In the genomic region with DNA sequence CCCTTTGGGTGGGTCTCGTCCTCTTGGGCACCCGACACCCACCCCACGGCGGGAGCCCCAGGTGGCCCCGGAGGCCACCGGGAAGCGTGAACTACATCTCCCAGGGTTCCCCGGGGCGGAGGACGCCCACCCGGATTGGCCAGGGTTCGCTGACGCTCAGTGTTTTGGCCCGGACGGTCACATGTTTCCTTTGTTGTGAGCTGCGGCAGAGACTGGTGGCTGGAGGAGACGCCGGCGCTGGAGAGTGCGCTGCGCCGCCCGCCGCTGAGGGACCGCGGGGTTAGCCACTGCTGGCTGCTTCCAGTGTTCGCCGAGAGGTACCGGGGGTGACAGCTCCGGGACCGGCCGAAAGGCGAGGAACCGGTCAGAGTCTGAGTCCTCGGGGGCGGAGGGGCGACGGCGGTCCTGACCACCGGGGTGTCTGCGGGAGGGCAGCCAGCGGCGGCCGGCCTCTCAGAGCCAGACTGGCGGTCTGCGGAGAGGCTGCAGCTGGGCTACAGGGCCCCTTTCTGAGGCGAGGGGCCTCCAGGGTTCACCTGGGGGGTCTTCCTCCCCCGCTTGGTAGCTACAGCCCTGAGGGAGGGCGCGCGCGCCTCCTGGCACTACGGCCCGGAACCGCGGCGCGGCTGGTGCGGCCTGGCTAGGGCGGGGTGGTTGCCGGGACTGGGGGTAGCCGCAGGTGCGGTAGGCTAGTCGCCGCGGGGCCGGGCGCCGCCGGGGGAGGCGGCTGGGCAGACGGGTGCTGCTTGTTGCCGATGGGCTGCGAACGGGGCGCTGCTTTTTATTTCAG, we compare ENCODE assay signal across 1 cellular context.
TF ChIP-seq lines count a peak whose summit lies in the region.

KLHL24 (plus strand) TSS at position 193 of the 790 bp plus-strand sequence. CDS start 14,734 bp downstream, outside the sequence.

TF ChIP-seq in H1, 55 proteins besides CTCF, POLR2A, EP300 and RAD21:
- TF ChIP-seq TAF7 (optimal IDR thresholded peaks at IDR 0.05; ENCODE audit: borderline replicate concordance, low read depth, low read length): peak; percentile 49
- TF ChIP-seq SP1 (IDR thresholded peaks at IDR 0.05; ENCODE audit: low read depth, low read length): no peak
- TF ChIP-seq TAF1 (IDR thresholded peaks at IDR 0.05; ENCODE audit: low read depth, low read length): peak; percentile 92
- TF ChIP-seq SIX5 (IDR thresholded peaks at IDR 0.05; ENCODE audit: low read depth, low read length): peak; percentile 73
- TF ChIP-seq MAFK (IDR thresholded peaks at IDR 0.05; ENCODE audit: low read depth, low read length): no peak
- TF ChIP-seq CHD1 (IDR thresholded peaks at IDR 0.05; ENCODE audit: low read depth, low read length): no peak
- TF ChIP-seq SIRT6 (IDR thresholded peaks at IDR 0.05; ENCODE audit: low read length): no peak
- TF ChIP-seq SP4 (IDR thresholded peaks at IDR 0.05; ENCODE audit: low read length): no peak
- peak; percentile 76 for TF ChIP-seq TBP (IDR thresholded peaks at IDR 0.05; ENCODE audit: low read depth, low read length)
- TF ChIP-seq BCL11A (IDR thresholded peaks at IDR 0.05; ENCODE audit: low read depth in 2 of 2, low read length in 2 of 2): no peak
- TF ChIP-seq RNF2 (IDR thresholded peaks at IDR 0.05; ENCODE audit: borderline replicate concordance, low read depth, low read length, missing control alignments, poor library complexity, severe bottlenecking): no peak
- 0 out of 4 replicates have a peak, but pooled peaks of 1 of the 2 experiments have one; percentile 24 for TF ChIP-seq HDAC2 (IDR thresholded peaks at IDR 0.05; ENCODE audit: borderline replicate concordance in 1 of 2, low read depth in 2 of 2, low read length in 2 of 2)
- TF ChIP-seq, protein P1, sequence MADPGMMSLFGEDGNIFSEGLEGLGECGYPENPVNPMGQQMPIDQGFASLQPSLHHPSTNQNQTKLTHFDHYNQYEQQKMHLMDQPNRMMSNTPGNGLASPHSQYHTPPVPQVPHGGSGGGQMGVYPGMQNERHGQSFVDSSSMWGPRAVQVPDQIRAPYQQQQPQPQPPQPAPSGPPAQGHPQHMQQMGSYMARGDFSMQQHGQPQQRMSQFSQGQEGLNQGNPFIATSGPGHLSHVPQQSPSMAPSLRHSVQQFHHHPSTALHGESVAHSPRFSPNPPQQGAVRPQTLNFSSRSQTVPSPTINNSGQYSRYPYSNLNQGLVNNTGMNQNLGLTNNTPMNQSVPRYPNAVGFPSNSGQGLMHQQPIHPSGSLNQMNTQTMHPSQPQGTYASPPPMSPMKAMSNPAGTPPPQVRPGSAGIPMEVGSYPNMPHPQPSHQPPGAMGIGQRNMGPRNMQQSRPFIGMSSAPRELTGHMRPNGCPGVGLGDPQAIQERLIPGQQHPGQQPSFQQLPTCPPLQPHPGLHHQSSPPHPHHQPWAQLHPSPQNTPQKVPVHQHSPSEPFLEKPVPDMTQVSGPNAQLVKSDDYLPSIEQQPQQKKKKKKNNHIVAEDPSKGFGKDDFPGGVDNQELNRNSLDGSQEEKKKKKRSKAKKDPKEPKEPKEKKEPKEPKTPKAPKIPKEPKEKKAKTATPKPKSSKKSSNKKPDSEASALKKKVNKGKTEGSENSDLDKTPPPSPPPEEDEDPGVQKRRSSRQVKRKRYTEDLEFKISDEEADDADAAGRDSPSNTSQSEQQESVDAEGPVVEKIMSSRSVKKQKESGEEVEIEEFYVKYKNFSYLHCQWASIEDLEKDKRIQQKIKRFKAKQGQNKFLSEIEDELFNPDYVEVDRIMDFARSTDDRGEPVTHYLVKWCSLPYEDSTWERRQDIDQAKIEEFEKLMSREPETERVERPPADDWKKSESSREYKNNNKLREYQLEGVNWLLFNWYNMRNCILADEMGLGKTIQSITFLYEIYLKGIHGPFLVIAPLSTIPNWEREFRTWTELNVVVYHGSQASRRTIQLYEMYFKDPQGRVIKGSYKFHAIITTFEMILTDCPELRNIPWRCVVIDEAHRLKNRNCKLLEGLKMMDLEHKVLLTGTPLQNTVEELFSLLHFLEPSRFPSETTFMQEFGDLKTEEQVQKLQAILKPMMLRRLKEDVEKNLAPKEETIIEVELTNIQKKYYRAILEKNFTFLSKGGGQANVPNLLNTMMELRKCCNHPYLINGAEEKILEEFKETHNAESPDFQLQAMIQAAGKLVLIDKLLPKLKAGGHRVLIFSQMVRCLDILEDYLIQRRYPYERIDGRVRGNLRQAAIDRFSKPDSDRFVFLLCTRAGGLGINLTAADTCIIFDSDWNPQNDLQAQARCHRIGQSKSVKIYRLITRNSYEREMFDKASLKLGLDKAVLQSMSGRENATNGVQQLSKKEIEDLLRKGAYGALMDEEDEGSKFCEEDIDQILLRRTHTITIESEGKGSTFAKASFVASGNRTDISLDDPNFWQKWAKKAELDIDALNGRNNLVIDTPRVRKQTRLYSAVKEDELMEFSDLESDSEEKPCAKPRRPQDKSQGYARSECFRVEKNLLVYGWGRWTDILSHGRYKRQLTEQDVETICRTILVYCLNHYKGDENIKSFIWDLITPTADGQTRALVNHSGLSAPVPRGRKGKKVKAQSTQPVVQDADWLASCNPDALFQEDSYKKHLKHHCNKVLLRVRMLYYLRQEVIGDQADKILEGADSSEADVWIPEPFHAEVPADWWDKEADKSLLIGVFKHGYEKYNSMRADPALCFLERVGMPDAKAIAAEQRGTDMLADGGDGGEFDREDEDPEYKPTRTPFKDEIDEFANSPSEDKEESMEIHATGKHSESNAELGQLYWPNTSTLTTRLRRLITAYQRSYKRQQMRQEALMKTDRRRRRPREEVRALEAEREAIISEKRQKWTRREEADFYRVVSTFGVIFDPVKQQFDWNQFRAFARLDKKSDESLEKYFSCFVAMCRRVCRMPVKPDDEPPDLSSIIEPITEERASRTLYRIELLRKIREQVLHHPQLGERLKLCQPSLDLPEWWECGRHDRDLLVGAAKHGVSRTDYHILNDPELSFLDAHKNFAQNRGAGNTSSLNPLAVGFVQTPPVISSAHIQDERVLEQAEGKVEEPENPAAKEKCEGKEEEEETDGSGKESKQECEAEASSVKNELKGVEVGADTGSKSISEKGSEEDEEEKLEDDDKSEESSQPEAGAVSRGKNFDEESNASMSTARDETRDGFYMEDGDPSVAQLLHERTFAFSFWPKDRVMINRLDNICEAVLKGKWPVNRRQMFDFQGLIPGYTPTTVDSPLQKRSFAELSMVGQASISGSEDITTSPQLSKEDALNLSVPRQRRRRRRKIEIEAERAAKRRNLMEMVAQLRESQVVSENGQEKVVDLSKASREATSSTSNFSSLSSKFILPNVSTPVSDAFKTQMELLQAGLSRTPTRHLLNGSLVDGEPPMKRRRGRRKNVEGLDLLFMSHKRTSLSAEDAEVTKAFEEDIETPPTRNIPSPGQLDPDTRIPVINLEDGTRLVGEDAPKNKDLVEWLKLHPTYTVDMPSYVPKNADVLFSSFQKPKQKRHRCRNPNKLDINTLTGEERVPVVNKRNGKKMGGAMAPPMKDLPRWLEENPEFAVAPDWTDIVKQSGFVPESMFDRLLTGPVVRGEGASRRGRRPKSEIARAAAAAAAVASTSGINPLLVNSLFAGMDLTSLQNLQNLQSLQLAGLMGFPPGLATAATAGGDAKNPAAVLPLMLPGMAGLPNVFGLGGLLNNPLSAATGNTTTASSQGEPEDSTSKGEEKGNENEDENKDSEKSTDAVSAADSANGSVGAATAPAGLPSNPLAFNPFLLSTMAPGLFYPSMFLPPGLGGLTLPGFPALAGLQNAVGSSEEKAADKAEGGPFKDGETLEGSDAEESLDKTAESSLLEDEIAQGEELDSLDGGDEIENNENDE (IDR thresholded peaks at IDR 0.05; ENCODE audit: insufficient replicate concordance, low read length): no peak
- TF ChIP-seq, protein P2, sequence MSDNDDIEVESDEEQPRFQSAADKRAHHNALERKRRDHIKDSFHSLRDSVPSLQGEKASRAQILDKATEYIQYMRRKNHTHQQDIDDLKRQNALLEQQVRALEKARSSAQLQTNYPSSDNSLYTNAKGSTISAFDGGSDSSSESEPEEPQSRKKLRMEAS (IDR thresholded peaks at IDR 0.05): peak; percentile 72
- no peak for TF ChIP-seq KDM1A (IDR thresholded peaks at IDR 0.05; ENCODE audit: borderline replicate concordance, low read length)
- peak; percentile 73 for TF ChIP-seq KDM4A (IDR thresholded peaks at IDR 0.05; ENCODE audit: low read depth, low read length, severe bottlenecking)
- TF ChIP-seq PHF8 (conservative IDR thresholded peaks at IDR 0.05; ENCODE audit: low read depth, low read length): peak; percentile 79
- TF ChIP-seq CREB1 (IDR thresholded peaks at IDR 0.05): peak; percentile 73; the same call in 1 of the 2 replicates
- 0 out of 2 replicates have a peak, but pooled peaks have one; percentile 12 for TF ChIP-seq YY1 (IDR thresholded peaks at IDR 0.05; ENCODE audit: low read depth, low read length)
- TF ChIP-seq BACH1 (IDR thresholded peaks at IDR 0.05; ENCODE audit: low read length): no peak
- TF ChIP-seq RBBP5 (IDR thresholded peaks at IDR 0.05; ENCODE audit: borderline replicate concordance, low read depth, low read length): no peak; the same call in 1 of the 2 replicates
- TF ChIP-seq SIN3A (conservative IDR thresholded peaks at IDR 0.05 in 1 of 2, IDR thresholded peaks at IDR 0.05 in 1 of 2; ENCODE audit: low read depth in 1 of 2, low read length in 2 of 2): peak; percentile 39 to 87; a peak in 2 of 4 replicates
- TF ChIP-seq CEBPB (IDR thresholded peaks at IDR 0.05; ENCODE audit: low read depth, low read length): no peak
- peak; percentile 57 for TF ChIP-seq ASH2L (IDR thresholded peaks at IDR 0.05; ENCODE audit: low read length)
- no peak for TF ChIP-seq SP2 (IDR thresholded peaks at IDR 0.05; ENCODE audit: low read length)
- no peak for TF ChIP-seq GTF2F1 (IDR thresholded peaks at IDR 0.05; ENCODE audit: borderline replicate concordance, low read depth, low read length)
- TF ChIP-seq, protein P3, sequence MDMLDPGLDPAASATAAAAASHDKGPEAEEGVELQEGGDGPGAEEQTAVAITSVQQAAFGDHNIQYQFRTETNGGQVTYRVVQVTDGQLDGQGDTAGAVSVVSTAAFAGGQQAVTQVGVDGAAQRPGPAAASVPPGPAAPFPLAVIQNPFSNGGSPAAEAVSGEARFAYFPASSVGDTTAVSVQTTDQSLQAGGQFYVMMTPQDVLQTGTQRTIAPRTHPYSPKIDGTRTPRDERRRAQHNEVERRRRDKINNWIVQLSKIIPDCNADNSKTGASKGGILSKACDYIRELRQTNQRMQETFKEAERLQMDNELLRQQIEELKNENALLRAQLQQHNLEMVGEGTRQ (IDR thresholded peaks at IDR 0.05; ENCODE audit: low read length): peak; percentile 76
- no peak for TF ChIP-seq CBX5 (IDR thresholded peaks at IDR 0.05; ENCODE audit: low read depth, low read length)
- peak; percentile 97 for TF ChIP-seq POLR2AphosphoS5 (IDR thresholded peaks at IDR 0.05; ENCODE audit: low read depth, low read length)
- TF ChIP-seq, protein P4, sequence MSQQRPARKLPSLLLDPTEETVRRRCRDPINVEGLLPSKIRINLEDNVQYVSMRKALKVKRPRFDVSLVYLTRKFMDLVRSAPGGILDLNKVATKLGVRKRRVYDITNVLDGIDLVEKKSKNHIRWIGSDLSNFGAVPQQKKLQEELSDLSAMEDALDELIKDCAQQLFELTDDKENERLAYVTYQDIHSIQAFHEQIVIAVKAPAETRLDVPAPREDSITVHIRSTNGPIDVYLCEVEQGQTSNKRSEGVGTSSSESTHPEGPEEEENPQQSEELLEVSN (IDR thresholded peaks at IDR 0.05): no peak
